1 cellular context compared by ENCODE assay signal in genomic region chr10:70836319-70836718, GRCh38.
TF ChIP-seq lines count a peak whose summit lies in the region.

No MANE protein-coding gene starts in this region.

TF ChIP-seq in HepG2, 621 proteins besides CTCF, POLR2A, EP300 and RAD21:
- TF ChIP-seq NR2F2 (IDR thresholded peaks at IDR 0.05; ENCODE audit: borderline replicate concordance, low read depth), result no peak
- no peak for TF ChIP-seq ZNF567 (CRISPR knock-in tag; IDR thresholded peaks at IDR 0.05; ENCODE audit: borderline replicate concordance)
- no peak for TF ChIP-seq ZBTB21 (CRISPR knock-in tag; IDR thresholded peaks at IDR 0.05)
- TF ChIP-seq ZNF282 (IDR thresholded peaks at IDR 0.05; ENCODE audit: partially characterized antibody), result no peak
- no peak for TF ChIP-seq ZNF431 (CRISPR knock-in tag; IDR thresholded peaks at IDR 0.05; ENCODE audit: borderline replicate concordance, low read depth)
- no peak for TF ChIP-seq ZNF749 (CRISPR knock-in tag; IDR thresholded peaks at IDR 0.05; ENCODE audit: borderline replicate concordance)
- no peak for TF ChIP-seq MIER2 (CRISPR knock-in tag; IDR thresholded peaks at IDR 0.05)
- no peak for TF ChIP-seq AFF4 (CRISPR knock-in tag; IDR thresholded peaks at IDR 0.05)
- TF ChIP-seq ZNF441 (CRISPR knock-in tag; IDR thresholded peaks at IDR 0.05; ENCODE audit: borderline replicate concordance), result no peak
- no peak for TF ChIP-seq ZNF251 (CRISPR knock-in tag; IDR thresholded peaks at IDR 0.05)
